In genomic region chr16:72429566-72430160, GRCh38 we compare ENCODE assay signal across 18 cellular contexts.
DNase-seq lines count a peak whose midpoint lies in the region; ATAC-seq and TF ChIP-seq lines count a peak whose summit lies in the region.
"Had no signal": no experiment of that assay in that cellular context is flagged by ENCODE, and none has a peak within 500 bp of the region (broad histone marks: within the 10 kb centered on the region; RNA-seq: fewer than 3 reads in every experiment).

No MANE protein-coding gene starts in this region.

- TF ChIP-seq CTCF in astrocyte of the cerebellum (IDR thresholded peaks at IDR 0.05; ENCODE audit: low read depth, low read length, missing control alignments) (no peak), osteocyte (IDR thresholded peaks at IDR 0.05) (no peak), GM10248 (IDR thresholded peaks at IDR 0.05; ENCODE audit: control extremely low read depth, extremely low read depth, low read depth, missing control alignments) (no peak)

- CTCF ChIA-PET in GM10248 (lab: Yijun Ruan, JAX) = interaction anchor here (0.7 to 2.8 kb wide), 2 partner anchors 13 to 16 kb away, joined by 3 to 9 read pairs; no protein-coding TSS in a partner anchor

- peaks cover 13% of the 10 kb centered on the region for H3K36me3 Mint-ChIP-seq in osteocyte (ENCODE audit: unreplicated experiment)

- POLR2A ChIA-PET in GM10248 (lab: Yijun Ruan, JAX) = no interaction called here

- H3K27me3 Mint-ChIP-seq in osteocyte (ENCODE audit: unreplicated experiment) = no peaks in the 10 kb centered on the region
- H3K27me3 Mint-ChIP-seq: B cell had no signal

- no peak overlapping the region for H3K27ac Mint-ChIP-seq in osteocyte (ENCODE audit: unreplicated experiment)
- H3K27ac Mint-ChIP-seq: B cell, GM23338 had no signal

- in situ Hi-C loops in astrocyte of the cerebellum (cut with HindIII; ENCODE audit: low sequenced_read_pairs) = no loop called here

- no peak for ATAC-seq in HG03378 (IDR thresholded peaks at IDR 0.05; ENCODE audit: unreplicated experiment)
- ATAC-seq: GM23338 had no signal

- H3K4me1 Mint-ChIP-seq in osteocyte (ENCODE audit: unreplicated experiment) = no peaks in the 10 kb centered on the region
- H3K4me1 Mint-ChIP-seq: B cell had no signal

- H3K4me3 ChIP-seq in astrocyte of the cerebellum (ENCODE audit: low read depth, low read length) = peak overlapping the region; percentile 7
- H3K4me3 ChIP-seq: GM23338 had no signal

- H3K9me3 Mint-ChIP-seq in osteocyte (ENCODE audit: unreplicated experiment) = peaks cover 23% of the 10 kb centered on the region

- peak in 9 of 14 donors; percentile 6 to 55 (median 21) for DNase-seq in C1 segment of cervical spinal cord (lab: John Stamatoyannopoulos, UW)
- no peak for DNase-seq in astrocyte of the cerebellum (ENCODE audit: low read depth)
- DNase-seq in head of caudate nucleus = peak in 32 of 42 donors; percentile 8 to 63 (median 34)
- DNase-seq in nucleus accumbens (lab: John Stamatoyannopoulos, UW) = peak in 33 of 56 donors; percentile 3 to 73 (median 15)
- DNase-seq in osteocyte (ENCODE audit: extremely low spot score, unreplicated experiment) = no peak
- no peak for DNase-seq in epidermal melanocyte (ENCODE audit: insufficient read length, low spot score)
- DNase-seq in GM10248 (ENCODE audit: extremely low spot score) = no peak
- DNase-seq: DMS79 treated with DMSO at 0.1 percent for 48 hours, HCEC 1CT, Karpas-422, MV-4-11, NCI-H1105 treated with DMSO at 0.1 percent for 48 hours, NCI-H2029 treated with DMSO at 0.1 percent for 48 hours, NCI-H226, SHP77 had no signal

- intact Hi-C loops in head of caudate nucleus (cut with DNase I) = no loop called here

- H3K4me3 Mint-ChIP-seq in osteocyte (ENCODE audit: unreplicated experiment) = no peak overlapping the region
- H3K4me3 Mint-ChIP-seq: B cell, GM23338 had no signal

Comparison
In these comparisons a context has a peak if more than half of its experiments do, and no peak if none do; other contexts are left out.
1. DNase-seq: peak in C1 segment of cervical spinal cord (9 of 14), head of caudate nucleus (32 of 42) and nucleus accumbens (33 of 56); none in astrocyte of the cerebellum (single experiment), osteocyte (single experiment), epidermal melanocyte (single experiment) and GM10248 (single experiment).